ENCODE assay signal across 25 cellular contexts in genomic region chr7:158053516-158053915, GRCh38.
"Had no signal": no experiment of that assay in that cellular context is flagged by ENCODE, and none has a peak within 500 bp of the region (broad histone marks: within the 10 kb centered on the region; RNA-seq: fewer than 3 reads in every experiment).

No MANE protein-coding gene starts in this region.

- H3K4me1 ChIP-seq: body of pancreas, colonic mucosa had no signal

- H3K27me3 ChIP-seq: body of pancreas, colonic mucosa had no signal

- H3K27ac ChIP-seq: body of pancreas, colonic mucosa, WERI-Rb-1 had no signal

- H3K4me3 ChIP-seq: body of pancreas, colonic mucosa had no signal

- ATAC-seq: activated CD4-positive, CD25-positive, alpha-beta regulatory T cell treated with anti-CD3 and anti-CD28 coated beads, Interleukin-2, amount 50 U/mL, for 24 hours; activated CD8-positive, alpha-beta T cell treated with anti-CD3 and anti-CD28 coated beads for 36 hours; activated T-cell treated with anti-CD3 and anti-CD28 coated beads, Interleukin-2, amount 50 U/mL, for 4 hours; activated T-helper 17 cell treated with anti-CD3 and anti-CD28 coated beads, Interleukin-2, amount 50 U/mL, for 72 hours; body of pancreas; esophagus mucosa; T-helper 17 cell had no signal

- DNase-seq: activated B cell treated with CpG ODN at 0.5 μM for 24 hours; activated CD4-positive, alpha-beta T cell treated with anti-CD3 and anti-CD28 coated beads for 48 hours; activated CD4-positive, alpha-beta T cell treated with anti-CD3 and anti-CD28 coated beads, Interleukin-2, amount 50 U/mL, for 1 hour; activated CD4-positive, alpha-beta T cell treated with anti-CD3 and anti-CD28 coated beads, Interleukin-2, amount 50 U/mL, for 48 hours; activated CD8-positive, alpha-beta memory T cell treated with anti-CD3 and anti-CD28 coated beads for 24 hours; activated CD8-positive, alpha-beta T cell treated with anti-CD3 and anti-CD28 coated beads for 36 hours; activated effector memory CD4-positive, alpha-beta T cell treated with Interleukin-2 at 50 U/mL for 16 hours; activated gamma-delta T cell treated with Interleukin-2 at 50 U/mL for 16 hours; activated naive CD4-positive, alpha-beta T cell treated with anti-CD3 and anti-CD28 coated beads, Interleukin-2, amount 50 U/mL, for 16 hours; activated naive CD4-positive, alpha-beta T cell treated with Interleukin-2 at 50 U/mL for 16 hours; activated T-cell treated with anti-CD3 and anti-CD28 coated beads, Interleukin-2, amount 50 U/mL, for 4 hours; amniotic stem cell; body of pancreas; central memory CD4-positive, alpha-beta T cell; cerebellar nuclear complex; colonic mucosa; effector CD8-positive, alpha-beta T cell; foreskin fibroblast; T-helper 1 cell; T-helper 17 cell; T1000; WERI-Rb-1 had no signal

- H3K9me3 ChIP-seq: body of pancreas, colonic mucosa had no signal

- H3K36me3 ChIP-seq: colonic mucosa, WERI-Rb-1 had no signal
